Comparison of ENCODE assay signal across 15 cellular contexts in the genomic region with DNA sequence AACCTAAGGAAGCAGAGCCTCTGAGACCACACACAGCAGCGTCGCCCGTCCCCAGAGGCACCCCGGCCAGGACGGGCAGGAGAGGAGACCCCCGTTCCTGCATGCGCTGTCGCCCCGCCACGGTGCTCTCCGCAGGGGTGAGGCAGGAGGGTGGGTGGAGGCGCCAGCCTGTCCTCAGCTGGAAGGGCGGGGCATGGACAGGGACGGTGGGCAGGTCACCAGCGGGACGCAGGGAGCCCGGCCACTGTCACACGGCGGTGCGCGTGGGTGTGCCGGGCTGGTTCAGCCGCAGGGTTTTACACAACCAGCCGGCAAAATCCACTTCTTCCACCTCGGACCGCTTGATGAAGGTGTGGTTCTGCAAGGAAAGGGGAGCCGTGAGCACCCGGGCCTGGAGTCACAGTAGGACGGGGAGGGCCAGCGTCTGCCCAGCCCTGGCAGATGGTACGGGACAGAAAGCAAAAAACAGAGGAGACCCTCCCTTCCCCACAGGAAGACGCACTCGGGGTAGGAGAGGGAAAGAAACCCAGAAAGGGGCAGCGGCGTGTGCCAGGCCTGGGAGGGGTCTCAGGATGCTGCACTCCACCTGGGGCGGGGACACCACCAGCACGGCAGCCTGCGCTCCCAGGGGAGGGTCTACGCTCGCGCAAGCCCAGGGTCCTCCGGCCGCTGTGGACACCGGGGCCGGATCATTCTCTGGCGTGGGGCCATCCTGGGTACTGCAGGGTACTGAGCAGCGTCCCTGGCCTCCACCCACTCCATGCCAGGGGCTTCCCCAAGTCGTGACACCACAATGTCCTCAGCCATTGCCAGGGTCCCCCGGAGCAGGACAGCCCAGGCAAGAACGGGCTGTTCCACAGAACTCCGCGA. TPM values are rescaled to one million over a fixed set of nuclear protein-coding genes. Genes with fewer than 3 reads are reported as not detected.
DNase-seq lines count a peak whose midpoint lies in the region; ATAC-seq and TF ChIP-seq lines count a peak whose summit lies in the region.
"Had no signal": no experiment of that assay in that cellular context is flagged by ENCODE, and none has a peak within 500 bp of the region (broad histone marks: within the 10 kb centered on the region; RNA-seq: fewer than 3 reads in every experiment).

No MANE protein-coding gene starts in this region.

- H3K27ac ChIP-seq in DND-41 (ENCODE audit: low read length) (peak overlapping the region; percentile 90), neutrophil (peak overlapping the region; percentile 94)
- H3K27ac ChIP-seq: psoas muscle had no signal

- TF ChIP-seq CTCF in CD14-positive monocyte (IDR thresholded peaks at IDR 0.05) (no peak), DND-41 (IDR thresholded peaks at IDR 0.05; ENCODE audit: borderline replicate concordance, extremely low read depth, low read length, poor library complexity, severe bottlenecking) (no peak), neutrophil (IDR thresholded peaks at IDR 0.05) (no peak)

- H3K27me3 Mint-ChIP-seq in CD14-positive monocyte (ENCODE audit: low read depth in 3 of 3), result peaks cover 0 to 2% (median 0%) of the 10 kb centered on the region in 3 donors
- no peaks in the 10 kb centered on the region for H3K27me3 Mint-ChIP-seq in activated T-helper 17 cell treated with anti-CD3 and anti-CD28 coated beads, Interleukin-2, amount 50 U/mL, for 72 hours

- no peaks in the 10 kb centered on the region for H3K27me3 ChIP-seq in DND-41 (ENCODE audit: insufficient read depth, low read length, poor library complexity)
- H3K27me3 ChIP-seq in neutrophil, result no peaks in the 10 kb centered on the region

- DNase-seq in CD14-positive monocyte (ENCODE audit: low spot score) (no peak), DND-41 (no peak), islet precursor cell (no peak), GDM1 (lab: John Stamatoyannopoulos, UW) (no peak), NCI-H510A treated with DMSO at 0.1 percent for 48 hours (lab: John Stamatoyannopoulos, UW) (no peak)
- DNase-seq: activated naive CD4-positive, alpha-beta T cell treated with anti-CD3 and anti-CD28 coated beads for 36 hours; endodermal cell; left ventricle myocardium inferior; NCI-H2029; NCI-H526 treated with DMSO at 0.1 percent for 48 hours; PC-3 had no signal

- H3K79me2 ChIP-seq in DND-41 (ENCODE audit: insufficient read depth, low read length), result no peaks in the 10 kb centered on the region

- intact Hi-C loops in CD14-positive monocyte (cut with micrococcal nuclease), result no loop called here

- H3K4me1 ChIP-seq in DND-41 (ENCODE audit: insufficient read depth, low read length), result peaks cover 38% of the 10 kb centered on the region
- H3K4me1 ChIP-seq in neutrophil (ENCODE audit: control insufficient read depth in 1 of 2, insufficient read depth in 1 of 2, low read depth in 1 of 2, low read length in 1 of 2), result peaks cover 16 to 24% of the 10 kb centered on the region in 2 experiments
- H3K4me1 ChIP-seq: left ventricle myocardium inferior, psoas muscle had no signal

- peak overlapping the region in 1 of 2 donors; percentile 92 for H3K4me3 Mint-ChIP-seq in CD14-positive monocyte
- H3K4me3 Mint-ChIP-seq in activated T-helper 17 cell treated with anti-CD3 and anti-CD28 coated beads, Interleukin-2, amount 50 U/mL, for 72 hours, result peak overlapping the region; percentile 90
- H3K4me3 Mint-ChIP-seq: endodermal cell had no signal

- peaks cover 51% of the 10 kb centered on the region for H3K36me3 ChIP-seq in DND-41 (ENCODE audit: insufficient read depth, low read length)
- H3K36me3 ChIP-seq in neutrophil, result peaks cover 59% of the 10 kb centered on the region

- no peak overlapping the region for H2AFZ ChIP-seq in DND-41 (ENCODE audit: low read depth, low read length)

- peak overlapping the region in 6 of 7 donors; percentile 91 to 96 (median 95) for H3K27ac Mint-ChIP-seq in CD14-positive monocyte
- H3K27ac Mint-ChIP-seq in activated T-helper 17 cell treated with anti-CD3 and anti-CD28 coated beads, Interleukin-2, amount 50 U/mL, for 72 hours, result peak overlapping the region; percentile 93
- H3K27ac Mint-ChIP-seq: endodermal cell had no signal

- peaks cover 21% of the 10 kb centered on the region for H4K20me1 ChIP-seq in DND-41 (ENCODE audit: insufficient read depth, low read length)

- H3K4me1 Mint-ChIP-seq in CD14-positive monocyte, result peaks cover 19% of the 10 kb centered on the region
- no peaks in the 10 kb centered on the region for H3K4me1 Mint-ChIP-seq in activated T-helper 17 cell treated with anti-CD3 and anti-CD28 coated beads, Interleukin-2, amount 50 U/mL, for 72 hours
- H3K4me1 Mint-ChIP-seq: endodermal cell had no signal

- peak overlapping the region; percentile 54; the same call in 1 of the 2 replicates for H3K4me2 ChIP-seq in DND-41 (ENCODE audit: insufficient read depth, low read length)

- no peaks in the 10 kb centered on the region for H3K9me3 ChIP-seq in DND-41 (ENCODE audit: insufficient read depth, low read length, severe bottlenecking)
- H3K9me3 ChIP-seq in neutrophil, result no peaks in the 10 kb centered on the region
- H3K9me3 ChIP-seq: left ventricle myocardium inferior, psoas muscle had no signal

- ATAC-seq in DND-41 (ENCODE audit: insufficient read depth, low read depth) (no peak), GM21381 (IDR thresholded peaks at IDR 0.05; ENCODE audit: unreplicated experiment) (no peak)
- no peak for ATAC-seq in activated T-helper 17 cell treated with anti-CD3 and anti-CD28 coated beads, Interleukin-2, amount 50 U/mL, for 72 hours (replicated peaks)
- ATAC-seq: PC-3 had no signal

- H3K9ac ChIP-seq in DND-41 (ENCODE audit: low read depth, low read length), result peak overlapping the region; percentile 46; the same call in 1 of the 2 replicates

- H3K4me3 ChIP-seq in DND-41 (ENCODE audit: low read depth in 1 of 2, low read length in 2 of 2) (no peak overlapping the region), neutrophil (ENCODE audit: low read depth in 1 of 2, low read length in 1 of 2) (peak overlapping the region; percentile 74 to 79)

- no peaks in the 10 kb centered on the region for H3K9me3 Mint-ChIP-seq in CD14-positive monocyte
- H3K9me3 Mint-ChIP-seq in activated T-helper 17 cell treated with anti-CD3 and anti-CD28 coated beads, Interleukin-2, amount 50 U/mL, for 72 hours, result no peaks in the 10 kb centered on the region
- H3K9me3 Mint-ChIP-seq: activated naive CD4-positive, alpha-beta T cell treated with anti-CD3 and anti-CD28 coated beads for 36 hours; endodermal cell had no signal

- H3K36me3 Mint-ChIP-seq in CD14-positive monocyte, result peaks cover 9 to 28% of the 10 kb centered on the region in 2 donors
- peaks cover 32% of the 10 kb centered on the region for H3K36me3 Mint-ChIP-seq in activated T-helper 17 cell treated with anti-CD3 and anti-CD28 coated beads, Interleukin-2, amount 50 U/mL, for 72 hours (ENCODE audit: low read depth)

RNA-seq across cellular contexts. Expression of a gene that starts 23.9 kb away (rescaled TPM):
- polyA plus RNA-seq in CD14-positive monocyte, result 10 to 100 TPM; 18.0 to 20.2 TPM
- total RNA-seq in activated T-helper 17 cell treated with anti-CD3 and anti-CD28 coated beads, Interleukin-2, amount 50 U/mL, for 72 hours, result 10 to 100 TPM; 38.5 to 41.3 TPM

RNA-seq across cellular contexts. Expression of a gene that starts 33.3 kb away (rescaled TPM):
- polyA plus RNA-seq in CD14-positive monocyte, result 10 to 100 TPM; 30.5 to 40.2 TPM
- 100 to 1,000 TPM; 143 to 155 TPM for total RNA-seq in activated T-helper 17 cell treated with anti-CD3 and anti-CD28 coated beads, Interleukin-2, amount 50 U/mL, for 72 hours

Comparison
In these comparisons a context has a peak if more than half of its experiments do, and no peak if none do; other contexts are left out.
1. H3K4me3 ChIP-seq: peak in neutrophil (2 of 2); none in DND-41 (0 of 2).